ENCODE assay signal across 24 cellular contexts in the genomic region with DNA sequence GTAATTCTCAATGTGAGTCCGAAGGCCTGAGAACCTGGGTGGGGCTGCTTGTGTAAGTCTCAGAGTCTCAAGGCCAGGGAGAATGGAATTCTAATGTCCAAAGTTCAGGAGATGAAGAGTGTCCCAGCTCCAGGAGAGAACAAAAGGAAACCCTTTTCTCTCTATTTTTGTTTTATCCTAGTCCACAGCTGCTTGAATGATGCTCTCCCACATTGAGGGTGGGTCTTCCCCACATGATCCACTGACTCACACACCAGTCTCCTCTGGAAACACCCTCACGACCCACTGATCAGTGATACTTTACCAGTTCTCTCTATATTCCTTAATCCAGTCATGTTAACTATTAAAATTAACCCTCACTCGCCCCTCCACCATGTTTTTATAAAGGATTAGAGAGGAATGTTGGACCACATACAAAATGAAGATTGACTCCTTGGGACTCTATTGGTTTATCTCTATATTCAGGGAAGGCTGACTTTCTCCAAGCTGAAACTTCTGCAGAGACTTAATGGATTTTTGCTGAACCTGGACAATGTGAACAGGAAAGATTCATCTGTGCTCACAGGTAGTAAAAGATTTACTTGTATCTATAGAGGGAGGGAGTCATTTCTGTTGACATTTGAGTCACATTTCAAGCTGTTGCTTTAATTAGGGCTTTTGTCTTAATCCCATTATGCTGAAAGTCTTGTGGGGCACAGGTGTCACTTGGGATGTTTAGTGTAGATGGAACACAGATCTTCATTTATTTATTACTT.
"Had no signal": no experiment of that assay in that cellular context is flagged by ENCODE, and none has a peak within 500 bp of the region (broad histone marks: within the 10 kb centered on the region; RNA-seq: fewer than 3 reads in every experiment).

No MANE protein-coding gene starts in this region.

- H3K27me3 ChIP-seq: adrenal gland, ascending aorta, brain microvascular endothelial cell, neural progenitor cell, stomach, suprapubic skin, tibial nerve had no signal

- H3K9me3 ChIP-seq: ascending aorta, stomach, suprapubic skin, tibial nerve had no signal

- FAIRE-seq: endometrium, TTC549 had no signal

- H3K4me3 ChIP-seq: adrenal gland, ascending aorta, neural progenitor cell, stomach, suprapubic skin, tibial nerve had no signal

- DNase-seq: activated CD4-positive, alpha-beta T cell treated with anti-CD3 and anti-CD28 coated beads for 1 hour; activated CD8-positive, alpha-beta memory T cell treated with anti-CD3 and anti-CD28 coated beads for 24 hours; activated CD8-positive, alpha-beta memory T cell treated with anti-CD3 and anti-CD28 coated beads, Interleukin-2, amount 50 U/mL, for 4 hours; activated naive CD4-positive, alpha-beta T cell; activated T-cell treated with anti-CD3 and anti-CD28 coated beads, Interleukin-2, amount 50 U/mL, for 24 hours; adrenal gland; brain microvascular endothelial cell; caudate nucleus; effector CD4-positive, alpha-beta T cell; erythroblast; foreskin fibroblast; immature natural killer cell; naive B cell; stimulated activated CD4-positive, alpha-beta T cell treated with anti-CD3 and anti-CD28 coated beads, Interleukin-12 subunit alpha, Interleukin-12 subunit beta, amount 100 ng/mL, for 4 hours; stomach; T-helper 1 cell had no signal

- ATAC-seq: activated T-helper 17 cell treated with anti-CD3 and anti-CD28 coated beads, Interleukin-2, amount 50 U/mL, for 72 hours; stimulated activated effector memory CD8-positive, alpha-beta T cell treated with anti-CD3 and anti-CD28 coated beads, Interleukin-12 subunit alpha, Interleukin-12 subunit beta, amount 100 ng/mL, for 72 hours had no signal

- H3K36me3 ChIP-seq: adrenal gland, ascending aorta, brain microvascular endothelial cell, neural progenitor cell, stomach, suprapubic skin, tibial nerve had no signal
